In genomic region chr9:93134740-93135444, GRCh38 we compare ENCODE assay signal across 8 cellular contexts. TPM values are rescaled to one million over a fixed set of nuclear protein-coding genes. Genes with fewer than 3 reads are reported as not detected.
DNase-seq lines count a peak whose midpoint lies in the region; ATAC-seq and TF ChIP-seq lines count a peak whose summit lies in the region.

No MANE protein-coding gene starts in this region.

- H3K27ac Mint-ChIP-seq in dendritic cell treated with granulocyte-macrophage colony-stimulating factor and Interleukin-4, amounts not matched to agents 40 ng/mL and 50 ng/mL, for 4 days, result peak overlapping the region; percentile 96
- H3K27ac Mint-ChIP-seq in naive thymus-derived CD4-positive, alpha-beta T cell, result peak overlapping the region; percentile 84 to 98 (median 98)

- H3K27ac ChIP-seq in KOPT-K1 (ENCODE audit: low read depth, low read length, poor library complexity, severe bottlenecking), result peak overlapping the region; percentile 53
- peak overlapping the region; percentile 99 for H3K27ac ChIP-seq in naive thymus-derived CD4-positive, alpha-beta T cell (ENCODE audit: low read depth, low read length)

- H3K4me3 ChIP-seq in BJ (ENCODE audit: low read depth, low read length), result peak overlapping the region; percentile 84
- H3K4me3 ChIP-seq in naive thymus-derived CD4-positive, alpha-beta T cell (ENCODE audit: low read length), result peak overlapping the region; percentile 68

- peaks cover 12% of the 10 kb centered on the region for H3K27me3 Mint-ChIP-seq in dendritic cell treated with granulocyte-macrophage colony-stimulating factor and Interleukin-4, amounts not matched to agents 40 ng/mL and 50 ng/mL, for 4 days
- no peaks in the 10 kb centered on the region for H3K27me3 Mint-ChIP-seq in naive thymus-derived CD4-positive, alpha-beta T cell

- H3K9me3 ChIP-seq in KOPT-K1 (ENCODE audit: insufficient read depth, low read length, poor library complexity, severe bottlenecking), result no peaks in the 10 kb centered on the region
- no peaks in the 10 kb centered on the region for H3K9me3 ChIP-seq in naive thymus-derived CD4-positive, alpha-beta T cell (ENCODE audit: control insufficient read depth in 2 of 3, low read length in 3 of 3)

- peaks cover 27 to 53% of the 10 kb centered on the region in 2 donors for H3K4me1 ChIP-seq in naive thymus-derived CD4-positive, alpha-beta T cell (ENCODE audit: control insufficient read depth in 2 of 2, insufficient read depth in 2 of 2, low read length in 2 of 2)

- peak overlapping the region; percentile 95 for H3K4me3 Mint-ChIP-seq in dendritic cell treated with granulocyte-macrophage colony-stimulating factor and Interleukin-4, amounts not matched to agents 40 ng/mL and 50 ng/mL, for 4 days
- peak overlapping the region; percentile 86 to 92 (median 90) for H3K4me3 Mint-ChIP-seq in naive thymus-derived CD4-positive, alpha-beta T cell

- POLR2A ChIA-PET in BJ (lab: Charles Lee), result interaction anchor here (0.6 to 1.0 kb wide), 2 partner anchors 17 to 99 kb away, joined by 3 to 5 read pairs; no protein-coding TSS in a partner anchor
- POLR2A ChIA-PET in naive thymus-derived CD4-positive, alpha-beta T cell (lab: Charles Lee), result interaction anchor here (1.0 to 4.2 kb wide), 11 partner anchors 9 to 181 kb away, joined by 3 to 50 read pairs (median 4); partner anchors contain the start of gene CARD19

- H3K36me3 ChIP-seq in BJ (ENCODE audit: control insufficient read depth, insufficient read depth, low read length), result no peaks in the 10 kb centered on the region; the same call in 1 of the 2 replicates
- no peaks in the 10 kb centered on the region for H3K36me3 ChIP-seq in KOPT-K1 (ENCODE audit: insufficient read depth, low read length)
- peaks cover 0 to 5% (median 0%) of the 10 kb centered on the region in 3 experiments for H3K36me3 ChIP-seq in naive thymus-derived CD4-positive, alpha-beta T cell (ENCODE audit: control insufficient read depth in 2 of 3, insufficient read depth in 3 of 3, low read length in 3 of 3)

- ATAC-seq in naive thymus-derived CD4-positive, alpha-beta T cell, result no peak
- ATAC-seq in HG02938 (IDR thresholded peaks at IDR 0.05; ENCODE audit: unreplicated experiment) (no peak), GM18870 (IDR thresholded peaks at IDR 0.05; ENCODE audit: unreplicated experiment) (no peak), HG03460 (IDR thresholded peaks at IDR 0.05; ENCODE audit: unreplicated experiment) (no peak)

- intact Hi-C loops in dendritic cell treated with granulocyte-macrophage colony-stimulating factor and Interleukin-4, amounts not matched to agents 40 ng/mL and 50 ng/mL, for 4 days (cut with micrococcal nuclease), result loop anchor here (1.0 to 5.0 kb wide), 2 partner anchors 14 to 38 kb away; partner anchors contain the start of gene CARD19
- intact Hi-C loops in naive thymus-derived CD4-positive, alpha-beta T cell (cut with micrococcal nuclease), result loop anchor here (1.0 to 10.0 kb wide), 12 partner anchors 9 to 432 kb away; partner anchors contain the start of genes FAM120A (in 2 of the 2), FAM120AOS (in 2 of the 2), CARD19 (in 1 of the 2) and SUSD3 (in 1 of the 2)

- DNase-seq in BJ (ENCODE audit: low read depth) (no peak), AG20443 (ENCODE audit: low spot score) (no peak)
- no peak for DNase-seq in naive thymus-derived CD4-positive, alpha-beta T cell

- no peaks in the 10 kb centered on the region for H3K9me3 Mint-ChIP-seq in dendritic cell treated with granulocyte-macrophage colony-stimulating factor and Interleukin-4, amounts not matched to agents 40 ng/mL and 50 ng/mL, for 4 days
- peaks cover 0 to 3% (median 0%) of the 10 kb centered on the region in 11 donors for H3K9me3 Mint-ChIP-seq in naive thymus-derived CD4-positive, alpha-beta T cell

- peaks cover 48% of the 10 kb centered on the region for H3K36me3 Mint-ChIP-seq in dendritic cell treated with granulocyte-macrophage colony-stimulating factor and Interleukin-4, amounts not matched to agents 40 ng/mL and 50 ng/mL, for 4 days (ENCODE audit: low read depth)
- peaks cover 0 to 5% (median 0%) of the 10 kb centered on the region in 5 donors for H3K36me3 Mint-ChIP-seq in naive thymus-derived CD4-positive, alpha-beta T cell

- CTCF ChIA-PET in BJ (lab: Yijun Ruan, JAX), result interaction anchor here (1.3 kb wide), 1 partner anchor 15 kb away, joined by 5 read pairs; no protein-coding TSS in a partner anchor
- CTCF ChIA-PET in naive thymus-derived CD4-positive, alpha-beta T cell (lab: Charles Lee), result interaction anchor here (1.4 kb wide), 1 partner anchor 180 kb away, joined by 3 read pairs; no protein-coding TSS in a partner anchor

- no peak for TF ChIP-seq CTCF in BJ (IDR thresholded peaks at IDR 0.05; ENCODE audit: insufficient read depth, low read depth, low read length)

- H3K4me1 Mint-ChIP-seq in dendritic cell treated with granulocyte-macrophage colony-stimulating factor and Interleukin-4, amounts not matched to agents 40 ng/mL and 50 ng/mL, for 4 days (ENCODE audit: low read depth), result peaks cover 89% of the 10 kb centered on the region
- peaks cover 39 to 78% (median 62%) of the 10 kb centered on the region in 7 donors for H3K4me1 Mint-ChIP-seq in naive thymus-derived CD4-positive, alpha-beta T cell

- peaks cover 1% of the 10 kb centered on the region; the same call in 1 of the 2 replicates for H3K27me3 ChIP-seq in BJ (ENCODE audit: control insufficient read depth, insufficient read depth, low read length)
- H3K27me3 ChIP-seq in naive thymus-derived CD4-positive, alpha-beta T cell (ENCODE audit: control insufficient read depth in 2 of 2, insufficient read depth in 2 of 2, low read length in 2 of 2), result no peaks in the 10 kb centered on the region

RNA-seq across cellular contexts. Expression of gene NINJ1, which starts 0.8 kb away (rescaled TPM):
- polyA plus RNA-seq in BJ (2011; rRNA removed), result 32.3 and 53.9 TPM in 2 replicates
- polyA minus RNA-seq in BJ (2011; rRNA and poly(A)+ RNA removed), result 16.9 and 20.7 TPM in 2 replicates
- total RNA-seq in naive thymus-derived CD4-positive, alpha-beta T cell, result 100 to 1,000 TPM in 2 of 5 experiments, 10 to 100 TPM in 3; 30.7 to 163 (median 64.7) TPM
- polyA plus RNA-seq in naive thymus-derived CD4-positive, alpha-beta T cell, result 100 to 1,000 TPM; 113 to 133 TPM

RNA-seq across cellular contexts. Expression of gene CARD19, which starts 38.9 kb away (rescaled TPM):
- 56.0 and 69.3 TPM in 2 replicates for polyA plus RNA-seq in BJ (2011; rRNA removed)
- polyA minus RNA-seq in BJ (2011; rRNA and poly(A)+ RNA removed), result 16.4 and 28.3 TPM in 2 replicates
- 10 to 100 TPM; 43.0 to 90.0 (median 54.1) TPM for total RNA-seq in naive thymus-derived CD4-positive, alpha-beta T cell
- 10 to 100 TPM; 59.2 to 75.6 TPM for polyA plus RNA-seq in naive thymus-derived CD4-positive, alpha-beta T cell

RNA-seq across cellular contexts. Expression of gene WNK2, which starts 49.0 kb away (rescaled TPM):
- not detected in 2 replicates for polyA plus RNA-seq in BJ (2011; rRNA removed)
- not detected in 2 replicates for polyA minus RNA-seq in BJ (2011; rRNA and poly(A)+ RNA removed)
- total RNA-seq in naive thymus-derived CD4-positive, alpha-beta T cell, result under 1 TPM in 4 of 5 experiments, not detected in 1; 0.32 to 0.83 (median 0.46) TPM
- not detected for polyA plus RNA-seq in naive thymus-derived CD4-positive, alpha-beta T cell
